ENCODE assay signal across 1 cellular context in the genomic region with DNA sequence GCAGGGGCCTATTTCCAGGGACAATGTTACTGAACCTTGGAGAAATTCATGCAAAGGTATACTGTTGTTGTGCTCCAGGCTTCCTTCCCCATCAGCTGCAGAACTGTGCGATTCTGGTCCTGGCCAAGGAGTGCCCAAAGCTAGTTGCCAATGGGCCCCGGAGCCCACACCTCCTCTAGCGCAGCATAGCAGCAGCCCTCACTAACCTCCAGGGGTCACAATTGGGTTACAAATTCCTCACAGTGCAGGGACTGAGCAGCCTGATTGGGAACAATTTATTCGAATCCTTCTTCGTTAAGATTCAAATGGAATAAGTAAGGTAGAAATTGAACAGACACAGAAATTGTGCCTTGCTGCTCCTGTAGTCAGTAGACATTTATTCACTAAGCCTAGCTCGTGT.
TF ChIP-seq lines count a peak whose summit lies in the region.

No MANE protein-coding gene starts in this region.

TF ChIP-seq in HCT116, 20 proteins besides CTCF, POLR2A, EP300 and RAD21 (continued from another document):
- TF ChIP-seq, protein P1, sequence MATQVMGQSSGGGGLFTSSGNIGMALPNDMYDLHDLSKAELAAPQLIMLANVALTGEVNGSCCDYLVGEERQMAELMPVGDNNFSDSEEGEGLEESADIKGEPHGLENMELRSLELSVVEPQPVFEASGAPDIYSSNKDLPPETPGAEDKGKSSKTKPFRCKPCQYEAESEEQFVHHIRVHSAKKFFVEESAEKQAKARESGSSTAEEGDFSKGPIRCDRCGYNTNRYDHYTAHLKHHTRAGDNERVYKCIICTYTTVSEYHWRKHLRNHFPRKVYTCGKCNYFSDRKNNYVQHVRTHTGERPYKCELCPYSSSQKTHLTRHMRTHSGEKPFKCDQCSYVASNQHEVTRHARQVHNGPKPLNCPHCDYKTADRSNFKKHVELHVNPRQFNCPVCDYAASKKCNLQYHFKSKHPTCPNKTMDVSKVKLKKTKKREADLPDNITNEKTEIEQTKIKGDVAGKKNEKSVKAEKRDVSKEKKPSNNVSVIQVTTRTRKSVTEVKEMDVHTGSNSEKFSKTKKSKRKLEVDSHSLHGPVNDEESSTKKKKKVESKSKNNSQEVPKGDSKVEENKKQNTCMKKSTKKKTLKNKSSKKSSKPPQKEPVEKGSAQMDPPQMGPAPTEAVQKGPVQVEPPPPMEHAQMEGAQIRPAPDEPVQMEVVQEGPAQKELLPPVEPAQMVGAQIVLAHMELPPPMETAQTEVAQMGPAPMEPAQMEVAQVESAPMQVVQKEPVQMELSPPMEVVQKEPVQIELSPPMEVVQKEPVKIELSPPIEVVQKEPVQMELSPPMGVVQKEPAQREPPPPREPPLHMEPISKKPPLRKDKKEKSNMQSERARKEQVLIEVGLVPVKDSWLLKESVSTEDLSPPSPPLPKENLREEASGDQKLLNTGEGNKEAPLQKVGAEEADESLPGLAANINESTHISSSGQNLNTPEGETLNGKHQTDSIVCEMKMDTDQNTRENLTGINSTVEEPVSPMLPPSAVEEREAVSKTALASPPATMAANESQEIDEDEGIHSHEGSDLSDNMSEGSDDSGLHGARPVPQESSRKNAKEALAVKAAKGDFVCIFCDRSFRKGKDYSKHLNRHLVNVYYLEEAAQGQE (IDR thresholded peaks at IDR 0.05; ENCODE audit: low read depth) = no peak
